1 cellular context compared by ENCODE assay signal in the genomic region with DNA sequence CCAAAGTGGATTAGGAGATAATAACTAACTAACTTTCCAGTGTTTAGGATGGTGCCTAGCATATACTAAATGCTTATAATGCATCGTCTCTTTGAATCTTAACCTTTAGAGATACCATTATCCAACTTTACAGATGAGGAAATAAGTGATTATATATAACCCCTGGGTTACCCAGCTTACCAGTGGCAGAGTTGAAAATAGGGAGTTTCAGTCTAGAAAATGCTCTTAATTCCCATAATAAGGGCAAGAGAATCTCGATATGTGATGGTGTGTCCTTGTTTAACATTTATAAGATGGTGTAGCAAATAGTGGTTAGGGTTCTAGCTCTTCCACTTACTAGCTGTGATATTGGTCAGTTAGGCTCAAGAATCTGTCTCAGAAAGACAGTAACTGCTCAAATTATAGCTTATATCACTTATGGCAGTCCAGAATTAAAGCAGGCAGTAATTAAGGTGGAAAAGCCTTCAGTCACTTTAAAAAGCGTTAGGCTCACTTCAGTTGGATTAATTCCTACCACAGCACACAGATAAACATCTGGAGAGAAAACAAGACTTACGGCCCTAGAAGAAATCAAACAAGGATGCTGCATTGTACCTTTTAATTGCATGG.
A peak's percentile ranks its signal among the peaks of the same experiment; 100 is the strongest.
TF ChIP-seq lines count a peak whose summit lies in the region.

No MANE protein-coding gene starts in this region.

TF ChIP-seq in K562, 482 proteins besides CTCF, POLR2A, EP300 and RAD21:
- TF ChIP-seq, protein P1, sequence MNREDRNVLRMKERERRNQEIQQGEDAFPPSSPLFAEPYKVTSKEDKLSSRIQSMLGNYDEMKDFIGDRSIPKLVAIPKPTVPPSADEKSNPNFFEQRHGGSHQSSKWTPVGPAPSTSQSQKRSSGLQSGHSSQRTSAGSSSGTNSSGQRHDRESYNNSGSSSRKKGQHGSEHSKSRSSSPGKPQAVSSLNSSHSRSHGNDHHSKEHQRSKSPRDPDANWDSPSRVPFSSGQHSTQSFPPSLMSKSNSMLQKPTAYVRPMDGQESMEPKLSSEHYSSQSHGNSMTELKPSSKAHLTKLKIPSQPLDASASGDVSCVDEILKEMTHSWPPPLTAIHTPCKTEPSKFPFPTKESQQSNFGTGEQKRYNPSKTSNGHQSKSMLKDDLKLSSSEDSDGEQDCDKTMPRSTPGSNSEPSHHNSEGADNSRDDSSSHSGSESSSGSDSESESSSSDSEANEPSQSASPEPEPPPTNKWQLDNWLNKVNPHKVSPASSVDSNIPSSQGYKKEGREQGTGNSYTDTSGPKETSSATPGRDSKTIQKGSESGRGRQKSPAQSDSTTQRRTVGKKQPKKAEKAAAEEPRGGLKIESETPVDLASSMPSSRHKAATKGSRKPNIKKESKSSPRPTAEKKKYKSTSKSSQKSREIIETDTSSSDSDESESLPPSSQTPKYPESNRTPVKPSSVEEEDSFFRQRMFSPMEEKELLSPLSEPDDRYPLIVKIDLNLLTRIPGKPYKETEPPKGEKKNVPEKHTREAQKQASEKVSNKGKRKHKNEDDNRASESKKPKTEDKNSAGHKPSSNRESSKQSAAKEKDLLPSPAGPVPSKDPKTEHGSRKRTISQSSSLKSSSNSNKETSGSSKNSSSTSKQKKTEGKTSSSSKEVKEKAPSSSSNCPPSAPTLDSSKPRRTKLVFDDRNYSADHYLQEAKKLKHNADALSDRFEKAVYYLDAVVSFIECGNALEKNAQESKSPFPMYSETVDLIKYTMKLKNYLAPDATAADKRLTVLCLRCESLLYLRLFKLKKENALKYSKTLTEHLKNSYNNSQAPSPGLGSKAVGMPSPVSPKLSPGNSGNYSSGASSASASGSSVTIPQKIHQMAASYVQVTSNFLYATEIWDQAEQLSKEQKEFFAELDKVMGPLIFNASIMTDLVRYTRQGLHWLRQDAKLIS (CRISPR knock-in tag; IDR thresholded peaks at IDR 0.05): no peak
- no peak for TF ChIP-seq KLF13 (tag; IDR thresholded peaks at IDR 0.05; ENCODE audit: borderline replicate concordance, low read depth)
- TF ChIP-seq FIP1L1 (IDR thresholded peaks at IDR 0.05; ENCODE audit: low read depth, low read length, poor library complexity, severe bottlenecking): no peak
- TF ChIP-seq ZNF146 (CRISPR knock-in tag; IDR thresholded peaks at IDR 0.05; ENCODE audit: unreplicated experiment): no peak
- TF ChIP-seq, protein P2, sequence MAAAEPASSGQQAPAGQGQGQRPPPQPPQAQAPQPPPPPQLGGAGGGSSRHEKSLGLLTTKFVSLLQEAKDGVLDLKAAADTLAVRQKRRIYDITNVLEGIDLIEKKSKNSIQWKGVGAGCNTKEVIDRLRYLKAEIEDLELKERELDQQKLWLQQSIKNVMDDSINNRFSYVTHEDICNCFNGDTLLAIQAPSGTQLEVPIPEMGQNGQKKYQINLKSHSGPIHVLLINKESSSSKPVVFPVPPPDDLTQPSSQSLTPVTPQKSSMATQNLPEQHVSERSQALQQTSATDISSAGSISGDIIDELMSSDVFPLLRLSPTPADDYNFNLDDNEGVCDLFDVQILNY (CRISPR knock-in tag; IDR thresholded peaks at IDR 0.05): no peak
- TF ChIP-seq, protein P3, sequence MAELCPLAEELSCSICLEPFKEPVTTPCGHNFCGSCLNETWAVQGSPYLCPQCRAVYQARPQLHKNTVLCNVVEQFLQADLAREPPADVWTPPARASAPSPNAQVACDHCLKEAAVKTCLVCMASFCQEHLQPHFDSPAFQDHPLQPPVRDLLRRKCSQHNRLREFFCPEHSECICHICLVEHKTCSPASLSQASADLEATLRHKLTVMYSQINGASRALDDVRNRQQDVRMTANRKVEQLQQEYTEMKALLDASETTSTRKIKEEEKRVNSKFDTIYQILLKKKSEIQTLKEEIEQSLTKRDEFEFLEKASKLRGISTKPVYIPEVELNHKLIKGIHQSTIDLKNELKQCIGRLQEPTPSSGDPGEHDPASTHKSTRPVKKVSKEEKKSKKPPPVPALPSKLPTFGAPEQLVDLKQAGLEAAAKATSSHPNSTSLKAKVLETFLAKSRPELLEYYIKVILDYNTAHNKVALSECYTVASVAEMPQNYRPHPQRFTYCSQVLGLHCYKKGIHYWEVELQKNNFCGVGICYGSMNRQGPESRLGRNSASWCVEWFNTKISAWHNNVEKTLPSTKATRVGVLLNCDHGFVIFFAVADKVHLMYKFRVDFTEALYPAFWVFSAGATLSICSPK (IDR thresholded peaks at IDR 0.05; ENCODE audit: borderline replicate concordance): no peak
- TF ChIP-seq POLR2AphosphoS2 (IDR thresholded peaks at IDR 0.05; ENCODE audit: low read length): peak; percentile 42; the same call in 1 of the 2 replicates
- TF ChIP-seq SP1 (CRISPR knock-in tag; IDR thresholded peaks at IDR 0.05): no peak
- no peak for TF ChIP-seq ZEB2 (IDR thresholded peaks at IDR 0.05)
- TF ChIP-seq, protein P4, sequence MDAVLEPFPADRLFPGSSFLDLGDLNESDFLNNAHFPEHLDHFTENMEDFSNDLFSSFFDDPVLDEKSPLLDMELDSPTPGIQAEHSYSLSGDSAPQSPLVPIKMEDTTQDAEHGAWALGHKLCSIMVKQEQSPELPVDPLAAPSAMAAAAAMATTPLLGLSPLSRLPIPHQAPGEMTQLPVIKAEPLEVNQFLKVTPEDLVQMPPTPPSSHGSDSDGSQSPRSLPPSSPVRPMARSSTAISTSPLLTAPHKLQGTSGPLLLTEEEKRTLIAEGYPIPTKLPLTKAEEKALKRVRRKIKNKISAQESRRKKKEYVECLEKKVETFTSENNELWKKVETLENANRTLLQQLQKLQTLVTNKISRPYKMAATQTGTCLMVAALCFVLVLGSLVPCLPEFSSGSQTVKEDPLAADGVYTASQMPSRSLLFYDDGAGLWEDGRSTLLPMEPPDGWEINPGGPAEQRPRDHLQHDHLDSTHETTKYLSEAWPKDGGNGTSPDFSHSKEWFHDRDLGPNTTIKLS (IDR thresholded peaks at IDR 0.05; ENCODE audit: borderline replicate concordance, low read depth): no peak
- no peak for TF ChIP-seq NRF1 (conservative IDR thresholded peaks at IDR 0.05 in 1 of 2, IDR thresholded peaks at IDR 0.05 in 1 of 2)
- no peak for TF ChIP-seq NEUROD1 (IDR thresholded peaks at IDR 0.05; ENCODE audit: borderline replicate concordance, low read depth, low read length, partially characterized antibody)
- 0 out of 2 replicates have a peak, but pooled peaks have one; percentile 9 for TF ChIP-seq POLR2AphosphoS5 (IDR thresholded peaks at IDR 0.05; ENCODE audit: control insufficient read depth, insufficient read depth, low read depth, low read length)
- TF ChIP-seq ZNF766 (CRISPR knock-in tag; conservative IDR thresholded peaks at IDR 0.05): no peak
- TF ChIP-seq RREB1 (CRISPR knock-in tag; IDR thresholded peaks at IDR 0.05): no peak
- peak; percentile 39 for TF ChIP-seq POLR2B (IDR thresholded peaks at IDR 0.05; ENCODE audit: low read depth, partially characterized antibody)
- TF ChIP-seq ILF3 (IDR thresholded peaks at IDR 0.05; ENCODE audit: borderline replicate concordance): peak; percentile 63; the same call in 1 of the 2 replicates
- TF ChIP-seq MEF2D (tag; conservative IDR thresholded peaks at IDR 0.05; ENCODE audit: low read depth): no peak
- 0 out of 2 replicates have a peak, but pooled peaks have one; percentile 13 for TF ChIP-seq RBFOX2 (IDR thresholded peaks at IDR 0.05; ENCODE audit: low read depth, low read length)
- no peak for TF ChIP-seq PRDM10 (IDR thresholded peaks at IDR 0.05; ENCODE audit: partially characterized antibody)
- no peak for TF ChIP-seq ZNF174 (CRISPR knock-in tag; IDR thresholded peaks at IDR 0.05)
- TF ChIP-seq, protein P5, sequence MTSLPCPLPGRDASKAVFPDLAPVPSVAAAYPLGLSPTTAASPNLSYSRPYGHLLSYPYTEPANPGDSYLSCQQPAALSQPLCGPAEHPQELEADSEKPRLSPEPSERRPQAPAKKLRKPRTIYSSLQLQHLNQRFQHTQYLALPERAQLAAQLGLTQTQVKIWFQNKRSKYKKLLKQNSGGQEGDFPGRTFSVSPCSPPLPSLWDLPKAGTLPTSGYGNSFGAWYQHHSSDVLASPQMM (CRISPR knock-in tag; IDR thresholded peaks at IDR 0.05): no peak
- no peak for TF ChIP-seq CCAR2 (IDR thresholded peaks at IDR 0.05; ENCODE audit: low read depth, low read length)
- no peak for TF ChIP-seq FOS (IDR thresholded peaks at IDR 0.05; ENCODE audit: extremely low read depth, insufficient read length)
TF ChIP-seq in K562: peak in this region for 5.
